In the genomic region with DNA sequence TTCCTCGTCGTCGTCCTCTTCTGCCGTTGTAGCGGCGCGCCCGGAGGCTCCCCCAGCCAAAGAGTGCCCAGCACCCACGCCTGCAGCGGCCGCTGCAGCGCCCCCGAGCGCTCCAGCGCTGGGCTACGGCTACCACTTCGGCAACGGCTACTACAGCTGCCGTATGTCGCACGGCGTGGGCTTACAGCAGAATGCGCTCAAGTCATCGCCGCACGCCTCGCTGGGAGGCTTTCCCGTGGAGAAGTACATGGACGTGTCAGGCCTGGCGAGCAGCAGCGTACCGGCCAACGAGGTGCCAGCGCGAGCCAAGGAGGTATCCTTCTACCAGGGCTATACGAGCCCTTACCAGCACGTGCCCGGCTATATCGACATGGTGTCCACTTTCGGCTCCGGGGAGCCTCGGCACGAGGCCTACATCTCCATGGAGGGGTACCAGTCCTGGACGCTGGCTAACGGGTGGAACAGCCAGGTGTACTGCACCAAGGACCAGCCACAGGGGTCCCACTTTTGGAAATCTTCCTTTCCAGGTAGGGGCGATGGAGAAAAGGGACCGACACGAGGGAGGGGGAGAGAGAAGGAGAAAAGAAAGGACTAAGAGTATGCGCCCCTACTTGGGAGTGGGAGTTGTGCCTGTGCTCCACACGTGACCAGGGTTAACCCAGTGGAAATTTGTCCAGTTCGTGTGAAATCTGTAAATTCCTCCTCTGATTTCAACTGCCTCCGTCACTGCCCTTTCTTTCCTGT, we compare ENCODE assay signal across 10 cellular contexts. TPM values are rescaled to one million over a fixed set of nuclear protein-coding genes. Genes with fewer than 3 reads are reported as not detected.
DNase-seq lines count a peak whose midpoint lies in the region; ATAC-seq and TF ChIP-seq lines count a peak whose summit lies in the region.
"Had no signal": no experiment of that assay in that cellular context is flagged by ENCODE, and none has a peak within 500 bp of the region (broad histone marks: within the 10 kb centered on the region; RNA-seq: fewer than 3 reads in every experiment).

No MANE protein-coding gene starts in this region.

- peaks cover 20% of the 10 kb centered on the region for H3K4me1 Mint-ChIP-seq in T-helper 1 cell treated with Interleukin-12 subunit alpha and Interleukin-12 subunit beta and Interleukin-4 antibody, amounts not matched to agents 30 μg/mL and 1 μg/mL, for 36 hours (ENCODE audit: low read depth)

- peak overlapping the region; percentile 50 for H3K27ac Mint-ChIP-seq in T-helper 1 cell treated with Interleukin-12 subunit alpha and Interleukin-12 subunit beta and Interleukin-4 antibody, amounts not matched to agents 30 μg/mL and 1 μg/mL, for 36 hours

- no peaks in the 10 kb centered on the region for H3K36me3 ChIP-seq in esophagus muscularis mucosa
- H3K36me3 ChIP-seq: left lung, upper lobe of right lung had no signal

- H3K27me3 Mint-ChIP-seq in T-helper 1 cell treated with Interleukin-12 subunit alpha and Interleukin-12 subunit beta and Interleukin-4 antibody, amounts not matched to agents 30 μg/mL and 1 μg/mL, for 36 hours (ENCODE audit: low read depth): peaks cover 92% of the 10 kb centered on the region

- peaks cover 11% of the 10 kb centered on the region for H3K36me3 Mint-ChIP-seq in T-helper 1 cell treated with Interleukin-12 subunit alpha and Interleukin-12 subunit beta and Interleukin-4 antibody, amounts not matched to agents 30 μg/mL and 1 μg/mL, for 36 hours (ENCODE audit: low read depth)

- H3K27ac ChIP-seq in esophagus muscularis mucosa (replicated peaks in 1 of 4): no peak overlapping the region
- H3K27ac ChIP-seq: left lung, upper lobe of right lung had no signal

- intact Hi-C loops in esophagus muscularis mucosa (cut with DNase I): no loop called here

- H3K9me3 ChIP-seq in esophagus muscularis mucosa: no peaks in the 10 kb centered on the region
- H3K9me3 ChIP-seq: left lung, upper lobe of right lung had no signal

- no peaks in the 10 kb centered on the region for H3K9me3 Mint-ChIP-seq in T-helper 1 cell treated with Interleukin-12 subunit alpha and Interleukin-12 subunit beta and Interleukin-4 antibody, amounts not matched to agents 30 μg/mL and 1 μg/mL, for 36 hours

- no peak for TF ChIP-seq POLR2A in esophagus muscularis mucosa (IDR thresholded peaks at IDR 0.05; ENCODE audit: low read depth)

- H3K4me1 ChIP-seq in esophagus muscularis mucosa: peaks cover 19 to 48% (median 45%) of the 10 kb centered on the region in 4 donors

- DNase-seq in T-helper 1 cell: no peak
- DNase-seq in Kasumi-1 (lab: John Stamatoyannopoulos, UW): peak; percentile 37 to 39
- no peak for DNase-seq in esophagus muscularis mucosa (ENCODE audit: extremely low spot score)
- no peak for DNase-seq in skeletal muscle cell (ENCODE audit: low read depth)
- no peak for DNase-seq in T-helper 9 cell
- DNase-seq in germinal center (ENCODE audit: low spot score): no peak
- DNase-seq: upper lobe of right lung had no signal

- no peak for ATAC-seq in GM18498 (IDR thresholded peaks at IDR 0.05; ENCODE audit: unreplicated experiment)
- ATAC-seq: left lung, upper lobe of right lung had no signal

- TF ChIP-seq CTCF in esophagus muscularis mucosa (IDR thresholded peaks at IDR 0.05): no peak

- H3K4me3 ChIP-seq in esophagus muscularis mucosa (peak overlapping the region; percentile 31 to 52 (median 45)), skeletal muscle cell (ENCODE audit: low read depth, low read length) (peak overlapping the region; percentile 8)
- H3K4me3 ChIP-seq: left lung, upper lobe of right lung had no signal

- 3% methylated on average over 36 of the region's 52 CpGs for WGBS in esophagus muscularis mucosa

- H3K27me3 ChIP-seq in esophagus muscularis mucosa: peaks cover 3 to 100% (median 90%) of the 10 kb centered on the region in 4 donors

- TF ChIP-seq EP300 in esophagus muscularis mucosa (IDR thresholded peaks at IDR 0.05): no peak

- H3K4me3 Mint-ChIP-seq in T-helper 1 cell treated with Interleukin-12 subunit alpha and Interleukin-12 subunit beta and Interleukin-4 antibody, amounts not matched to agents 30 μg/mL and 1 μg/mL, for 36 hours: no peak overlapping the region

RNA-seq across cellular contexts. Expression of gene HOXD13, which starts 0.8 kb away (rescaled TPM):
- total RNA-seq in esophagus muscularis mucosa: not detected
- total RNA-seq: left lung, upper lobe of right lung had no signal

RNA-seq across cellular contexts. Expression of gene HOXD12, which starts 6.3 kb away (rescaled TPM):
- not detected for total RNA-seq in esophagus muscularis mucosa
- total RNA-seq: left lung, upper lobe of right lung had no signal

RNA-seq across cellular contexts. Expression of gene EVX2, which starts 9.6 kb away (rescaled TPM):
- total RNA-seq in esophagus muscularis mucosa: under 1 TPM in 1 of 4 donors, not detected in 3; 0.11 TPM
- total RNA-seq: left lung, upper lobe of right lung had no signal

RNA-seq across cellular contexts. Expression of gene HOXD11, which starts 13.8 kb away (rescaled TPM):
- not detected for total RNA-seq in esophagus muscularis mucosa
- total RNA-seq: left lung, upper lobe of right lung had no signal

RNA-seq across cellular contexts. Expression of gene HOXD10, which starts 23.3 kb away (rescaled TPM):
- total RNA-seq in esophagus muscularis mucosa: under 1 TPM in 2 of 4 donors, not detected in 2; 0.42 to 0.50 TPM

Comparison
In these comparisons a context has a peak if more than half of its experiments do, and no peak if none do; other contexts are left out.
1. DNase-seq: peak in Kasumi-1 (2 of 2); none in T-helper 1 cell (0 of 5), esophagus muscularis mucosa (single experiment), skeletal muscle cell (single experiment), T-helper 9 cell (single experiment) and germinal center (single experiment).